In genomic region chr21:25801217-25802015, GRCh38 we compare ENCODE assay signal across 8 cellular contexts.
DNase-seq lines count a peak whose midpoint lies in the region; ATAC-seq, FAIRE-seq and TF ChIP-seq lines count a peak whose summit lies in the region.

No MANE protein-coding gene starts in this region.

- H3K27me3 ChIP-seq in NT2/D1 (ENCODE audit: insufficient read depth, insufficient read length) = no peaks in the 10 kb centered on the region
- H3K27me3 ChIP-seq in endothelial cell of umbilical vein (ENCODE audit: control insufficient read depth in 2 of 2, insufficient read depth in 2 of 2, low read length in 2 of 2) = peaks cover 6 to 17% of the 10 kb centered on the region in 2 experiments
- no peaks in the 10 kb centered on the region for H3K27me3 ChIP-seq in muscle layer of duodenum (ENCODE audit: low read depth, low read length)

- no TSS peak for BruUV-seq in endothelial cell of umbilical vein (replicated peaks; lab: Mats Ljungman, UMichigan)

- TF ChIP-seq CTCF in endothelial cell of umbilical vein (IDR thresholded peaks at IDR 0.05; ENCODE audit: extremely low read depth in 1 of 2, insufficient read depth in 1 of 2, low read depth in 1 of 2, low read length in 2 of 2) = peak; percentile 99 to 100

- peak; percentile 95 for FAIRE-seq in endothelial cell of umbilical vein (lab: Jason Lieb, UNC)

- TF ChIP-seq POLR2A in endothelial cell of umbilical vein (IDR thresholded peaks at IDR 0.05; ENCODE audit: low read depth, low read length) = no peak

- H3K36me3 ChIP-seq in NT2/D1 (ENCODE audit: insufficient read depth, insufficient read length, low read length) (no peaks in the 10 kb centered on the region), endothelial cell of umbilical vein (ENCODE audit: control insufficient read depth in 2 of 2, extremely low read depth in 1 of 2, insufficient read depth in 2 of 2, low read length in 2 of 2) (no peaks in the 10 kb centered on the region), muscle layer of duodenum (ENCODE audit: control insufficient read depth in 1 of 2, insufficient read depth in 2 of 2, low read length in 2 of 2) (no peaks in the 10 kb centered on the region)

- peak overlapping the region; percentile 92 for H2AFZ ChIP-seq in endothelial cell of umbilical vein (ENCODE audit: low read depth, low read length)

- DNase-seq in COLO829 (ENCODE audit: low spot score) = peak; percentile 85
- peak; percentile 95 for DNase-seq in NT2/D1 (ENCODE audit: low read depth, low spot score)
- peak; percentile 53 for DNase-seq in activated CD8-positive, alpha-beta memory T cell treated with anti-CD3 and anti-CD28 coated beads, Interleukin-2, amount 50 U/mL, for 1 hour (ENCODE audit: extremely low read depth)
- DNase-seq in endothelial cell of umbilical vein (ENCODE audit: low read depth, low spot score) = peak; percentile 82
- peak; percentile 50 to 57 for DNase-seq in stimulated activated CD8-positive, alpha-beta memory T cell treated with anti-CD3 and anti-CD28 coated beads, Interleukin-7, amount 100 ng/mL, for 1 hour (ENCODE audit: low read depth in 2 of 2)

- H4K20me1 ChIP-seq in endothelial cell of umbilical vein (replicated peaks; ENCODE audit: control insufficient read depth, extremely low read depth, insufficient read depth, low read length) = no peaks in the 10 kb centered on the region

- no peaks in the 10 kb centered on the region for H3K9me3 ChIP-seq in NT2/D1 (ENCODE audit: insufficient read depth, low read length)
- no peaks in the 10 kb centered on the region for H3K9me3 ChIP-seq in endothelial cell of umbilical vein (replicated peaks; ENCODE audit: control insufficient read depth, insufficient read depth, low read length)
- H3K9me3 ChIP-seq in muscle layer of duodenum (ENCODE audit: control insufficient read depth in 1 of 2, low read length in 2 of 2) = no peaks in the 10 kb centered on the region

- intact Hi-C loops in endothelial cell of umbilical vein (cut with micrococcal nuclease) = loop anchor here (1.0 kb wide), 2 partner anchors 66 to 193 kb away; no protein-coding TSS in a partner anchor

- ATAC-seq in GM19468 (IDR thresholded peaks at IDR 0.05; ENCODE audit: extremely low read depth, unreplicated experiment) = peak; percentile 92
- peak; percentile 99 for ATAC-seq in HG03571 (IDR thresholded peaks at IDR 0.05; ENCODE audit: unreplicated experiment)

- H3K27ac ChIP-seq in endothelial cell of umbilical vein (ENCODE audit: insufficient read depth, low read depth, low read length) (no peak overlapping the region), muscle layer of duodenum (ENCODE audit: low read length) (no peak overlapping the region)

- dilution Hi-C loops in endothelial cell of umbilical vein (cut with MboI; ENCODE audit: extremely low pct_ligation_motif_present, low sequenced_read_pairs) = no loop called here

- H3K4me1 ChIP-seq in NT2/D1 (ENCODE audit: insufficient read depth, insufficient read length) (no peaks in the 10 kb centered on the region), endothelial cell of umbilical vein (ENCODE audit: control insufficient read depth, extremely low read depth, insufficient read depth, low read length) (no peaks in the 10 kb centered on the region), muscle layer of duodenum (ENCODE audit: control insufficient read depth in 1 of 2, insufficient read depth in 2 of 2, low read length in 2 of 2) (no peaks in the 10 kb centered on the region)

- H3K4me3 ChIP-seq in NT2/D1 (ENCODE audit: insufficient read length, low read depth) (no peak overlapping the region), endothelial cell of umbilical vein (replicated peaks in 1 of 3; ENCODE audit: insufficient read depth in 1 of 3, low read depth in 1 of 3, low read length in 3 of 3) (no peak overlapping the region), muscle layer of duodenum (ENCODE audit: low read depth in 1 of 2, low read length in 2 of 2) (peak overlapping the region; percentile 17 to 23)

- H3K4me2 ChIP-seq in endothelial cell of umbilical vein (ENCODE audit: insufficient read depth, low read length) = peak overlapping the region; percentile 49

- no peaks in the 10 kb centered on the region for H3K9me1 ChIP-seq in endothelial cell of umbilical vein (replicated peaks; ENCODE audit: control insufficient read depth, extremely low read depth, insufficient read depth, low read length)

- POLR2A ChIA-PET in endothelial cell of umbilical vein (lab: Charles Lee) = interaction anchor here (0.7 kb wide), 1 partner anchor 412 kb away, joined by 3 read pairs; no protein-coding TSS in a partner anchor

- CTCF ChIA-PET in endothelial cell of umbilical vein (lab: Charles Lee) = interaction anchor here (0.5 to 2.0 kb wide), 38 partner anchors 8 to 947 kb away, joined by 3 to 30 read pairs (median 4); partner anchors contain the start of genes ATP5PF, CYYR1 and GABPA

- H3K79me2 ChIP-seq in endothelial cell of umbilical vein (ENCODE audit: control insufficient read depth, insufficient read depth, low read length) = no peaks in the 10 kb centered on the region

- H3K9ac ChIP-seq in NT2/D1 (ENCODE audit: insufficient read length, low read depth) = no peak overlapping the region
- H3K9ac ChIP-seq in endothelial cell of umbilical vein (replicated peaks; ENCODE audit: extremely low read depth, insufficient read depth, low read length) = no peak overlapping the region

TF ChIP-seq in endothelial cell of umbilical vein, 7 proteins besides CTCF, POLR2A, EP300 and RAD21:
- TF ChIP-seq MYC (IDR thresholded peaks at IDR 0.05; ENCODE audit: low read depth, low read length) (no peak), EZH2 (IDR thresholded peaks at IDR 0.05; ENCODE audit: borderline replicate concordance, low read depth, low read length, severe bottlenecking) (peak; percentile 39), MAX (IDR thresholded peaks at IDR 0.05; ENCODE audit: insufficient read depth, insufficient read length) (no peak), GATA2 (IDR thresholded peaks at IDR 0.05; ENCODE audit: insufficient read depth, insufficient read length, low read depth, low read length) (no peak)

Comparison
In these comparisons a context has a peak if more than half of its experiments do, and no peak if none do; other contexts are left out.
1. H3K4me3 ChIP-seq: peak in muscle layer of duodenum (2 of 2); none in NT2/D1 (single experiment) and endothelial cell of umbilical vein (0 of 3).
2. Peak in every context shown above with its lines, with median percentiles within 50 percentile points of each other: DNase-seq.